ENCODE assay signal across 10 cellular contexts in genomic region chr9:136713555-136713949, GRCh38. TPM values are rescaled to one million over a fixed set of nuclear protein-coding genes. Genes with fewer than 3 reads are reported as not detected.
DNase-seq lines count a peak whose midpoint lies in the region; ATAC-seq and TF ChIP-seq lines count a peak whose summit lies in the region.
"Had no signal": no experiment of that assay in that cellular context is flagged by ENCODE, and none has a peak within 500 bp of the region (broad histone marks: within the 10 kb centered on the region; RNA-seq: fewer than 3 reads in every experiment).

No MANE protein-coding gene starts in this region.

- H3K36me3 ChIP-seq in SK-N-SH (replicated peaks in 1 of 2; ENCODE audit: control insufficient read depth in 1 of 2, insufficient read depth in 2 of 2, low read length in 1 of 2) (no peaks in the 10 kb centered on the region), liver (ENCODE audit: control insufficient read depth in 4 of 4, insufficient read depth in 3 of 4, low read depth in 1 of 4, low read length in 3 of 4) (no peaks in the 10 kb centered on the region)

- H3K4me2 ChIP-seq in SK-N-SH, result peak overlapping the region; percentile 90

- no peak overlapping the region for H2AFZ ChIP-seq in SK-N-SH (ENCODE audit: low read depth)

- no peaks in the 10 kb centered on the region for H4K20me1 ChIP-seq in SK-N-SH (ENCODE audit: insufficient read depth)

- peaks cover 6% of the 10 kb centered on the region for H3K4me1 Mint-ChIP-seq in activated naive CD8-positive, alpha-beta T cell treated with anti-CD3 and anti-CD28 coated beads, Interleukin-2, amount 50 U/mL, for 24 hours
- peaks cover 4% of the 10 kb centered on the region for H3K4me1 Mint-ChIP-seq in type B pancreatic cell (ENCODE audit: unreplicated experiment)

- H3K4me3 Mint-ChIP-seq in activated naive CD8-positive, alpha-beta T cell treated with anti-CD3 and anti-CD28 coated beads, Interleukin-2, amount 50 U/mL, for 24 hours, result peak overlapping the region; percentile 17
- peak overlapping the region; percentile 83 for H3K4me3 Mint-ChIP-seq in type B pancreatic cell

- peaks cover 17% of the 10 kb centered on the region for H3F3A ChIP-seq in SK-N-SH (replicated peaks; ENCODE audit: insufficient read depth)

- H3K27me3 ChIP-seq in SK-N-SH (ENCODE audit: insufficient read depth) (no peaks in the 10 kb centered on the region), liver (ENCODE audit: control insufficient read depth in 4 of 4, insufficient read depth in 4 of 4, low read length in 3 of 4) (no peaks in the 10 kb centered on the region)

- no peaks in the 10 kb centered on the region for H3K36me3 Mint-ChIP-seq in activated naive CD8-positive, alpha-beta T cell treated with anti-CD3 and anti-CD28 coated beads, Interleukin-2, amount 50 U/mL, for 24 hours (ENCODE audit: low read depth)
- H3K36me3 Mint-ChIP-seq in type B pancreatic cell, result peaks cover 3% of the 10 kb centered on the region

- H3K79me2 ChIP-seq in SK-N-SH (ENCODE audit: insufficient read depth), result no peaks in the 10 kb centered on the region

- no peaks in the 10 kb centered on the region for H3K9me3 Mint-ChIP-seq in activated naive CD8-positive, alpha-beta T cell treated with anti-CD3 and anti-CD28 coated beads, Interleukin-2, amount 50 U/mL, for 24 hours
- H3K9me3 Mint-ChIP-seq in type B pancreatic cell, result no peaks in the 10 kb centered on the region

- H3K9ac ChIP-seq in SK-N-SH, result peak overlapping the region; percentile 67
- no peak overlapping the region for H3K9ac ChIP-seq in liver (ENCODE audit: low read depth in 1 of 2, low read length in 2 of 2)

- no peaks in the 10 kb centered on the region for H3K9me2 ChIP-seq in SK-N-SH

- no peak for ATAC-seq in SK-N-SH treated with all-trans-retinoic acid at 6 μM for 48 hours
- ATAC-seq in activated naive CD8-positive, alpha-beta T cell treated with anti-CD3 and anti-CD28 coated beads, Interleukin-2, amount 50 U/mL, for 24 hours, result no peak
- no peak for ATAC-seq in GM18511 (IDR thresholded peaks at IDR 0.05; ENCODE audit: unreplicated experiment)
- ATAC-seq in GM21367 (IDR thresholded peaks at IDR 0.05; ENCODE audit: unreplicated experiment), result no peak
- ATAC-seq in GM21526 (IDR thresholded peaks at IDR 0.05; ENCODE audit: low FRiP score, unreplicated experiment), result no peak

- H3K4me1 ChIP-seq in SK-N-SH (ENCODE audit: control insufficient read depth in 1 of 2, insufficient read depth in 2 of 2, low read depth in 1 of 2, low read length in 1 of 2), result peaks cover 4 to 18% of the 10 kb centered on the region in 2 experiments; a peak in 1 of 4 replicates
- peaks cover 4 to 17% (median 14%) of the 10 kb centered on the region in 4 donors for H3K4me1 ChIP-seq in liver (ENCODE audit: control insufficient read depth in 4 of 4, insufficient read depth in 4 of 4, low read length in 3 of 4)

- peak overlapping the region in 1 of 2 experiments; percentile 71; a peak in 2 of 4 replicates for H3K27ac ChIP-seq in SK-N-SH (ENCODE audit: low read depth in 2 of 2, low read length in 1 of 2)
- peak overlapping the region; percentile 31 to 46 for H3K27ac ChIP-seq in liver (ENCODE audit: low read depth in 1 of 2, low read length in 2 of 2)

- peaks cover 36% of the 10 kb centered on the region for H3K27me3 Mint-ChIP-seq in activated naive CD8-positive, alpha-beta T cell treated with anti-CD3 and anti-CD28 coated beads, Interleukin-2, amount 50 U/mL, for 24 hours
- no peaks in the 10 kb centered on the region for H3K27me3 Mint-ChIP-seq in type B pancreatic cell

- no peak for TF ChIP-seq EP300 in SK-N-SH (IDR thresholded peaks at IDR 0.05; ENCODE audit: borderline replicate concordance in 1 of 2, low read depth in 1 of 2, low read length in 1 of 2)

- TF ChIP-seq CTCF in SK-N-SH (IDR thresholded peaks at IDR 0.05) (no peak), liver (IDR thresholded peaks at IDR 0.05; ENCODE audit: low read depth, low read length, missing input control) (no peak), type B pancreatic cell (conservative IDR thresholded peaks at IDR 0.05) (no peak)

- 39% methylated on average over 5 of the region's 8 CpGs for whole genome bisulfite sequencing in SK-N-SH (ENCODE audit: low lambda C conversion rate)
- 66% methylated on average over 8 of the region's 8 CpGs for WGBS in liver

- DNase-seq in SK-N-SH (peak; percentile 80), type B pancreatic cell (ENCODE audit: extremely low spot score, unreplicated experiment) (no peak)
- DNase-seq in activated naive CD8-positive, alpha-beta T cell treated with anti-CD3 and anti-CD28 coated beads, Interleukin-2, amount 50 U/mL, for 24 hours, result no peak
- DNase-seq: midbrain, NCI-H2029 treated with DMSO at 0.1 percent for 48 hours had no signal

- POLR2A ChIA-PET in SK-N-SH (lab: Yijun Ruan, JAX), result interaction anchor here (0.8 to 4.2 kb wide), 4 partner anchors 9 to 26 kb away, joined by 5 to 51 read pairs (median 9); partner anchors contain the start of gene AGPAT2

- no peak overlapping the region for H3K27ac Mint-ChIP-seq in activated naive CD8-positive, alpha-beta T cell treated with anti-CD3 and anti-CD28 coated beads, Interleukin-2, amount 50 U/mL, for 24 hours
- H3K27ac Mint-ChIP-seq in type B pancreatic cell, result no peak overlapping the region

- H3K9me3 ChIP-seq in SK-N-SH (no peaks in the 10 kb centered on the region), liver (ENCODE audit: control insufficient read depth in 4 of 4, low read length in 3 of 4) (no peaks in the 10 kb centered on the region)

- peak overlapping the region; percentile 61 to 69 for H3K4me3 ChIP-seq in SK-N-SH (ENCODE audit: low read depth in 2 of 2, low read length in 1 of 2)
- H3K4me3 ChIP-seq in liver (ENCODE audit: low read depth in 1 of 3, low read length in 3 of 3), result no peak overlapping the region

- no peak for TF ChIP-seq RAD21 in SK-N-SH (IDR thresholded peaks at IDR 0.05; ENCODE audit: low read length)
- TF ChIP-seq RAD21 in liver (IDR thresholded peaks at IDR 0.05), result no peak

- CTCF ChIA-PET in SK-N-SH (lab: Yijun Ruan, JAX), result interaction anchor here (0.9 to 8.4 kb wide), 12 partner anchors 9 to 430 kb away, joined by 3 to 99 read pairs (median 4); partner anchors contain the start of gene LCN8

TF ChIP-seq in SK-N-SH, 30 proteins besides CTCF, POLR2A, EP300 and RAD21 (continues in another document):
- TF ChIP-seq FOXM1 (IDR thresholded peaks at IDR 0.05; ENCODE audit: low read depth) (no peak), RCOR1 (IDR thresholded peaks at IDR 0.05; ENCODE audit: low read length) (no peak), MXI1 (IDR thresholded peaks at IDR 0.05; ENCODE audit: low read depth, low read length) (no peak)

TF ChIP-seq in SK-N-SH treated with all-trans-retinoic acid at 6 μM for 48 hours, 23 proteins besides CTCF, POLR2A, EP300 and RAD21 (continues in another document):
- TF ChIP-seq CREB5 (CRISPR knock-in tag; IDR thresholded peaks at IDR 0.05; ENCODE audit: low read depth), result no peak
- TF ChIP-seq RARB (CRISPR knock-in tag; IDR thresholded peaks at IDR 0.05), result no peak

TF ChIP-seq in liver, 16 proteins besides CTCF, POLR2A, EP300 and RAD21 (continues in another document):
- TF ChIP-seq EGR1 (IDR thresholded peaks at IDR 0.05; ENCODE audit: low read depth in 2 of 2), result no peak

RNA-seq across cellular contexts. Expression of gene DIPK1B, which starts 1.2 kb away (rescaled TPM):
- 24.5 and 27.1 TPM in 2 replicates for polyA plus RNA-seq in SK-N-SH (2012; rRNA removed)
- polyA plus RNA-seq in SK-N-SH (2012; cell fraction: cytosol; rRNA removed), result 10.2 and 18.9 TPM in 2 replicates
- polyA plus RNA-seq in SK-N-SH (2012; cell fraction: nucleus; rRNA removed), result 29.2 and 33.2 TPM in 2 replicates
- 10 to 100 TPM in 1 of 2 donors, 1 to 10 TPM in 1; 6.4 to 19.7 TPM for total RNA-seq in liver
- 1 to 10 TPM; 2.3 to 4.1 TPM for polyA plus RNA-seq in liver
- total RNA-seq in type B pancreatic cell (ENCODE audit: low replicate concordance), result 40.8 and 48.7 TPM in 2 replicates

RNA-seq across cellular contexts. Expression of gene AGPAT2, which starts 26.3 kb away (rescaled TPM):
- polyA plus RNA-seq in SK-N-SH (2012; rRNA removed) (41.8 and 46.8 TPM in 2 replicates), liver (100 to 1,000 TPM; 211 to 222 TPM)
- 16.8 and 33.3 TPM in 2 replicates for polyA plus RNA-seq in SK-N-SH (2012; cell fraction: cytosol; rRNA removed)
- 50.8 and 59.5 TPM in 2 replicates for polyA plus RNA-seq in SK-N-SH (2012; cell fraction: nucleus; rRNA removed)
- total RNA-seq in liver (100 to 1,000 TPM in 1 of 2 donors, 10 to 100 TPM in 1; 75.1 to 213 TPM), type B pancreatic cell (ENCODE audit: low replicate concordance) (47.8 and 75.3 TPM in 2 replicates)

RNA-seq across cellular contexts. Expression of gene LCN10, which starts 29.2 kb away (rescaled TPM):
- polyA plus RNA-seq in SK-N-SH (2012; rRNA removed) (not detected in 2 replicates), liver (under 1 TPM; 0.11 to 0.12 TPM)
- not detected in 2 replicates for polyA plus RNA-seq in SK-N-SH (2012; cell fraction: cytosol; rRNA removed)
- polyA plus RNA-seq in SK-N-SH (2012; cell fraction: nucleus; rRNA removed), result not detected in 2 replicates
- total RNA-seq in liver (under 1 TPM; 0.08 to 0.14 TPM), type B pancreatic cell (ENCODE audit: low replicate concordance) (not detected in 2 replicates)

RNA-seq across cellular contexts. Expression of gene LCN6, which starts 34.8 kb away (rescaled TPM):
- polyA plus RNA-seq in SK-N-SH (2012; rRNA removed), result not detected in 2 replicates
- polyA plus RNA-seq in SK-N-SH (2012; cell fraction: cytosol; rRNA removed), result not detected in 2 replicates
- not detected in 2 replicates for polyA plus RNA-seq in SK-N-SH (2012; cell fraction: nucleus; rRNA removed)
- total RNA-seq in liver, result not detected
- polyA plus RNA-seq in liver, result under 1 TPM; 0.14 to 0.32 TPM
- not detected in 2 replicates for total RNA-seq in type B pancreatic cell (ENCODE audit: low replicate concordance)

RNA-seq across cellular contexts. Expression of gene LCN8, which starts 44.5 kb away (rescaled TPM):
- polyA plus RNA-seq in SK-N-SH (2012; rRNA removed) (not detected in 2 replicates), liver (not detected)
- not detected in 2 replicates for polyA plus RNA-seq in SK-N-SH (2012; cell fraction: cytosol; rRNA removed)
- polyA plus RNA-seq in SK-N-SH (2012; cell fraction: nucleus; rRNA removed), result 0.02 TPM in 1 of 2 replicates, not detected in the other
- total RNA-seq in liver (not detected), type B pancreatic cell (ENCODE audit: low replicate concordance) (not detected in 2 replicates)

Comparison
In these comparisons a context has a peak if more than half of its experiments do, and no peak if none do; other contexts are left out.
1. H3K4me3 ChIP-seq: peak in SK-N-SH (2 of 2); none in liver (0 of 3).